In genomic region chr3:140440446-140440845, GRCh38 we compare ENCODE assay signal across 16 cellular contexts.
DNase-seq lines count a peak whose midpoint lies in the region; ATAC-seq, FAIRE-seq and TF ChIP-seq lines count a peak whose summit lies in the region.
"Had no signal": no experiment of that assay in that cellular context is flagged by ENCODE, and none has a peak within 500 bp of the region (broad histone marks: within the 10 kb centered on the region; RNA-seq: fewer than 3 reads in every experiment).

No MANE protein-coding gene starts in this region.

- peaks cover 5% of the 10 kb centered on the region for H3K36me3 Mint-ChIP-seq in effector memory CD8-positive, alpha-beta T cell (ENCODE audit: insufficient read depth)

- H3K27me3 Mint-ChIP-seq in effector memory CD8-positive, alpha-beta T cell = peaks cover 8 to 21% of the 10 kb centered on the region in 2 donors

- intact Hi-C loops in right cardiac atrium (cut with DNase I) = no loop called here

- H3K4me3 ChIP-seq in bronchial epithelial cell (ENCODE audit: low read depth, low read length) = no peak overlapping the region
- no peak overlapping the region for H3K4me3 ChIP-seq in keratinocyte (ENCODE audit: control insufficient read depth in 2 of 3, extremely low read depth in 1 of 3, insufficient read depth in 2 of 3, low read depth in 1 of 3, low read length in 3 of 3)
- H3K4me3 ChIP-seq in right cardiac atrium (ENCODE audit: low read length) = no peak overlapping the region

- H3K4me2 ChIP-seq in keratinocyte (ENCODE audit: control insufficient read depth, extremely low read depth, insufficient read depth, low read depth, low read length) = peak overlapping the region; percentile 42

- peaks cover 7% of the 10 kb centered on the region for H3K4me1 ChIP-seq in keratinocyte (ENCODE audit: control insufficient read depth, extremely low read depth, insufficient read depth, low read length)
- H3K4me1 ChIP-seq in right cardiac atrium (ENCODE audit: control insufficient read depth, insufficient read depth, low read length) = peaks cover 2% of the 10 kb centered on the region

- no peaks in the 10 kb centered on the region for H3K9me3 ChIP-seq in keratinocyte (ENCODE audit: control insufficient read depth, low read depth, low read length)
- no peaks in the 10 kb centered on the region for H3K9me3 ChIP-seq in right cardiac atrium (ENCODE audit: control insufficient read depth, low read length)

- no peaks in the 10 kb centered on the region for H3K9me3 Mint-ChIP-seq in effector memory CD8-positive, alpha-beta T cell

- H3K79me2 ChIP-seq in keratinocyte (ENCODE audit: control insufficient read depth, insufficient read depth, low read length) = no peaks in the 10 kb centered on the region

- dilution Hi-C loops in keratinocyte (cut with MboI; ENCODE audit: extremely low pct_ligation_motif_present, low sequenced_read_pairs) = no loop called here

- H3K27ac Mint-ChIP-seq in effector memory CD8-positive, alpha-beta T cell = no peak overlapping the region

- 95% methylated on average over 1 of the region's 1 CpG for WGBS in right cardiac atrium

- H4K20me1 ChIP-seq in keratinocyte (ENCODE audit: control insufficient read depth, extremely low read depth, insufficient read depth, low read length) = no peaks in the 10 kb centered on the region

- no peak overlapping the region for H3K9ac ChIP-seq in keratinocyte (ENCODE audit: control insufficient read depth, extremely low read depth, insufficient read depth, low read length)

- no peaks in the 10 kb centered on the region for H3K4me1 Mint-ChIP-seq in effector memory CD8-positive, alpha-beta T cell (ENCODE audit: low read depth in 2 of 2)

- no peak for FAIRE-seq in bronchial epithelial cell (lab: Jason Lieb, UNC)
- FAIRE-seq in keratinocyte (lab: Jason Lieb, UNC) = no peak

- TF ChIP-seq CTCF in bronchial epithelial cell (IDR thresholded peaks at IDR 0.05; ENCODE audit: insufficient read depth, low read length, severe bottlenecking) (no peak), keratinocyte (optimal IDR thresholded peaks at IDR 0.05 in 1 of 3, IDR thresholded peaks at IDR 0.05 in 1 of 3, conservative IDR thresholded peaks at IDR 0.05 in 1 of 3; ENCODE audit: extremely low read depth in 1 of 3, insufficient read depth in 2 of 3, low read length in 3 of 3) (no peak)

- peak; percentile 3 for DNase-seq in NCI-H748 (lab: John Stamatoyannopoulos, UW; ENCODE audit: unreplicated experiment)
- DNase-seq in NCI-H748 treated with DMSO at 0.1 percent for 48 hours (lab: John Stamatoyannopoulos, UW) = no peak
- DNase-seq in bronchial epithelial cell (ENCODE audit: low read depth) = peak; percentile 91
- peak; percentile 19 for DNase-seq in keratinocyte (ENCODE audit: low read depth, low spot score)
- no peak for DNase-seq in right cardiac atrium
- no peak for DNase-seq in HPDE6-E6E7 (ENCODE audit: extremely low spot score)
- no peak for DNase-seq in RKO (ENCODE audit: low spot score)
- DNase-seq in effector memory CD8-positive, alpha-beta T cell = no peak
- DNase-seq: 8988T, C1 segment of cervical spinal cord, H7, Karpas-422, NCI-H1417, NCI-H2081, NCI-H82, SIG-M5 had no signal

- no peaks in the 10 kb centered on the region for H3K9me1 ChIP-seq in keratinocyte (ENCODE audit: control insufficient read depth, extremely low read depth, insufficient read depth, low read length)

- no peaks in the 10 kb centered on the region for H3K27me3 ChIP-seq in bronchial epithelial cell (ENCODE audit: control insufficient read depth, insufficient read depth, low read length)
- H3K27me3 ChIP-seq in keratinocyte (ENCODE audit: control insufficient read depth, extremely low read depth, insufficient read depth, low read length) = no peaks in the 10 kb centered on the region
- no peaks in the 10 kb centered on the region for H3K27me3 ChIP-seq in right cardiac atrium (ENCODE audit: control insufficient read depth, insufficient read depth)

- H3K4me3 Mint-ChIP-seq in effector memory CD8-positive, alpha-beta T cell = no peak overlapping the region

- ATAC-seq in right cardiac atrium = no peak
- no peak for ATAC-seq in effector memory CD8-positive, alpha-beta T cell (replicated peaks)

- H3K27ac ChIP-seq in keratinocyte (ENCODE audit: control insufficient read depth, insufficient read depth, low read length) (no peak overlapping the region), right cardiac atrium (ENCODE audit: low read length) (no peak overlapping the region)

- H3K36me3 ChIP-seq in bronchial epithelial cell (ENCODE audit: control insufficient read depth, insufficient read depth, low read length) (no peaks in the 10 kb centered on the region), keratinocyte (ENCODE audit: control insufficient read depth in 2 of 2, extremely low read depth in 1 of 2, insufficient read depth in 2 of 2, low read length in 2 of 2) (no peaks in the 10 kb centered on the region)

- H2AFZ ChIP-seq in keratinocyte (ENCODE audit: control insufficient read depth, low read length) = no peak overlapping the region

Comparison
In these comparisons a context has a peak if more than half of its experiments do, and no peak if none do; other contexts are left out.
1. DNase-seq: peak in NCI-H748 (single experiment), bronchial epithelial cell (single experiment) and keratinocyte (single experiment); none in NCI-H748 treated with DMSO at 0.1 percent for 48 hours (single experiment), right cardiac atrium (0 of 3), HPDE6-E6E7 (single experiment), RKO (single experiment) and effector memory CD8-positive, alpha-beta T cell (0 of 3).